ENCODE assay signal across 26 cellular contexts in genomic region chr6:152563182-152563581, GRCh38.
"Had no signal": no experiment of that assay in that cellular context is flagged by ENCODE, and none has a peak within 500 bp of the region (broad histone marks: within the 10 kb centered on the region; RNA-seq: fewer than 3 reads in every experiment).

No MANE protein-coding gene starts in this region.

- H3K9me3 ChIP-seq: adrenal gland, colonic mucosa, esophagus squamous epithelium had no signal

- H3K27me3 ChIP-seq: adrenal gland, ascending aorta, breast epithelium, cardiac muscle cell, colonic mucosa, esophagus squamous epithelium had no signal

- ATAC-seq: activated CD4-positive, alpha-beta T cell treated with anti-CD3 and anti-CD28 coated beads for 36 hours; activated CD8-positive, alpha-beta memory T cell treated with anti-CD3 and anti-CD28 coated beads, Interleukin-2, amount 10 ng/mL, durations not matched to agents 7 days and 5 days; activated CD8-positive, alpha-beta T cell treated with anti-CD3 and anti-CD28 coated beads, Interleukin-2, amount 10 ng/mL, durations not matched to agents 7 days and 5 days; activated naive CD8-positive, alpha-beta T cell treated with anti-CD3 and anti-CD28 coated beads, Interleukin-2, amount 50 U/mL, for 24 hours had no signal

- H3K4me3 ChIP-seq: adrenal gland, ascending aorta, breast epithelium, cardiac muscle cell, colonic mucosa, esophagus squamous epithelium had no signal

- H3K27ac ChIP-seq: adrenal gland, ascending aorta, breast epithelium, cardiac muscle cell, colonic mucosa, epithelial cell of prostate, esophagus squamous epithelium had no signal

- DNase-seq: activated CD4-positive, alpha-beta memory T cell treated with anti-CD3 and anti-CD28 coated beads for 36 hours; activated CD4-positive, alpha-beta T cell treated with anti-CD3 and anti-CD28 coated beads for 36 hours; activated CD4-positive, alpha-beta T cell treated with anti-CD3 and anti-CD28 coated beads, Interleukin-2, amount 10 ng/mL, durations not matched to agents 24 days and 14 days; activated CD4-positive, CD25-positive, alpha-beta regulatory T cell; activated CD4-positive, CD25-positive, alpha-beta regulatory T cell treated with anti-CD3 and anti-CD28 coated beads, Interleukin-2, amount 50 U/mL, for 72 hours; activated CD8-positive, alpha-beta memory T cell treated with anti-CD3 and anti-CD28 coated beads, Interleukin-2, amount 10 ng/mL, durations not matched to agents 7 days and 5 days; activated CD8-positive, alpha-beta memory T cell treated with anti-CD3 and anti-CD28 coated beads, Interleukin-2, amount 50 U/mL, for 4 hours; activated CD8-positive, alpha-beta T cell treated with anti-CD3 and anti-CD28 coated beads, Interleukin-2, amount 10 ng/mL, durations not matched to agents 7 days and 5 days; activated effector memory CD4-positive, alpha-beta T cell treated with anti-CD3 and anti-CD28 coated beads, Interleukin-2, amount 50 U/mL, for 16 hours; activated naive CD4-positive, alpha-beta T cell treated with anti-CD3 and anti-CD28 coated beads for 36 hours; activated naive CD8-positive, alpha-beta T cell treated with anti-CD3 and anti-CD28 coated beads for 36 hours; activated naive CD8-positive, alpha-beta T cell treated with anti-CD3 and anti-CD28 coated beads, Interleukin-2, amount 50 U/mL, for 24 hours; activated T-cell treated with anti-CD3 and anti-CD28 coated beads, Interleukin-2, amount 50 U/mL, for 1 hour; activated T-cell treated with anti-CD3 and anti-CD28 coated beads, Interleukin-2, amount 50 U/mL, for 48 hours; adrenal gland; central memory CD4-positive, alpha-beta T cell; colonic mucosa; effector CD8-positive, alpha-beta T cell; esophagus squamous epithelium; head of caudate nucleus; T-helper 2 cell had no signal

- H3K36me3 ChIP-seq: adrenal gland, ascending aorta, breast epithelium, cardiac muscle cell, colonic mucosa, esophagus squamous epithelium had no signal

- FAIRE-seq: endothelial cell of umbilical vein had no signal

- H3K4me1 ChIP-seq: ascending aorta, breast epithelium, colonic mucosa had no signal
